8 cellular contexts compared by ENCODE assay signal in genomic region chr5:160370713-160371034, GRCh38.
A peak's percentile ranks its signal among the peaks of the same experiment; 100 is the strongest.
DNase-seq lines count a peak whose midpoint lies in the region; ATAC-seq, FAIRE-seq and TF ChIP-seq lines count a peak whose summit lies in the region.

No MANE protein-coding gene starts in this region.

- DNase-seq in activated naive CD4-positive, alpha-beta T cell treated with Interleukin-2 at 50 U/mL for 16 hours, result no peak
- DNase-seq in coronary artery (ENCODE audit: low spot score), result no peak
- no peak for DNase-seq in urothelium cell line (ENCODE audit: low spot score)
- DNase-seq in ACHN, result no peak
- no peak for DNase-seq in stimulated activated CD4-positive, alpha-beta T cell treated with anti-CD3 and anti-CD28 coated beads, Interleukin-2, amount 100 ng/mL, for 24 hours

- H3K9me3 Mint-ChIP-seq in activated naive CD4-positive, alpha-beta T cell treated with anti-CD3 and anti-CD28 coated beads, Interleukin-2, amount 50 U/mL, for 24 hours, result no peaks in the 10 kb centered on the region

- no peak for ATAC-seq in HG03432 (IDR thresholded peaks at IDR 0.05; ENCODE audit: unreplicated experiment)

- peaks cover 53% of the 10 kb centered on the region for H3K27me3 Mint-ChIP-seq in activated naive CD4-positive, alpha-beta T cell treated with anti-CD3 and anti-CD28 coated beads, Interleukin-2, amount 50 U/mL, for 24 hours

- no peaks in the 10 kb centered on the region for H3K9me3 ChIP-seq in muscle layer of colon (ENCODE audit: low read length)

- no peaks in the 10 kb centered on the region for H3K36me3 ChIP-seq in muscle layer of colon (ENCODE audit: insufficient read depth, low read length)

- H3K27ac Mint-ChIP-seq in activated naive CD4-positive, alpha-beta T cell treated with anti-CD3 and anti-CD28 coated beads, Interleukin-2, amount 50 U/mL, for 24 hours, result no peak overlapping the region

- FAIRE-seq in urothelium cell line (lab: Jason Lieb, UNC), result peak; percentile 17

- in situ Hi-C loops in ACHN (cut with HindIII; ENCODE audit: low pct_ligation_motif_present, low pct_unique_long_range_greater_than_20kb, low sequenced_read_pairs), result no loop called here

- no peaks in the 10 kb centered on the region for H3K36me3 Mint-ChIP-seq in activated naive CD4-positive, alpha-beta T cell treated with anti-CD3 and anti-CD28 coated beads, Interleukin-2, amount 50 U/mL, for 24 hours

- H3K27me3 ChIP-seq in muscle layer of colon (ENCODE audit: control insufficient read depth in 1 of 2, insufficient read depth in 2 of 2, low read length in 2 of 2), result no peaks in the 10 kb centered on the region

- peaks cover 13% of the 10 kb centered on the region for H3K4me1 Mint-ChIP-seq in activated naive CD4-positive, alpha-beta T cell treated with anti-CD3 and anti-CD28 coated beads, Interleukin-2, amount 50 U/mL, for 24 hours

- H3K27ac ChIP-seq in coronary artery (peak overlapping the region; percentile 54 to 80), muscle layer of colon (ENCODE audit: low read depth, low read length) (peak overlapping the region; percentile 71)

- peak overlapping the region; percentile 33 for H3K9ac ChIP-seq in muscle layer of colon (ENCODE audit: low read length)

- H3K4me1 ChIP-seq in muscle layer of colon (ENCODE audit: insufficient read depth, low read length), result peaks cover 4% of the 10 kb centered on the region

- peak overlapping the region; percentile 23 for H3K4me3 Mint-ChIP-seq in activated naive CD4-positive, alpha-beta T cell treated with anti-CD3 and anti-CD28 coated beads, Interleukin-2, amount 50 U/mL, for 24 hours

- H3K4me3 ChIP-seq in coronary artery (peak overlapping the region; percentile 92), muscle layer of colon (ENCODE audit: low read depth in 1 of 2, low read length in 2 of 2) (peak overlapping the region in 1 of 2 donors; percentile 61)

- no peak for TF ChIP-seq CTCF in coronary artery (IDR thresholded peaks at IDR 0.05)
